ENCODE assay signal across 8 cellular contexts in genomic region chr2:85998071-85998991, GRCh38.
DNase-seq lines count a peak whose midpoint lies in the region; ATAC-seq lines count a peak whose summit lies in the region.

No MANE protein-coding gene starts in this region.

- H3K4me1 ChIP-seq in mucosa of rectum (ENCODE audit: control insufficient read depth in 2 of 2, insufficient read depth in 2 of 2, low read length in 2 of 2), result peaks cover 28 to 31% of the 10 kb centered on the region in 2 donors

- H3K4me3 ChIP-seq in mucosa of rectum (ENCODE audit: low read length in 2 of 2), result peak overlapping the region in 1 of 2 donors; percentile 28

- no peaks in the 10 kb centered on the region for H3K9me3 ChIP-seq in mucosa of rectum (ENCODE audit: control insufficient read depth in 2 of 2, low read length in 2 of 2)

- H3K4me1 Mint-ChIP-seq in stimulated activated naive CD8-positive, alpha-beta T cell treated with anti-CD3 and anti-CD28 coated beads, Interleukin-15, Interleukin-2, amounts not matched to agents 100 ng/mL and 50 ng/mL, for 24 hours (ENCODE audit: low read depth), result peaks cover 75% of the 10 kb centered on the region

- no peak for ATAC-seq in stimulated activated naive CD8-positive, alpha-beta T cell treated with anti-CD3 and anti-CD28 coated beads, Interleukin-15, Interleukin-2, amounts not matched to agents 100 U/mL and 50 U/mL, for 24 hours

- H3K36me3 ChIP-seq in mucosa of rectum (ENCODE audit: control insufficient read depth in 2 of 2, insufficient read depth in 2 of 2, low read length in 2 of 2), result no peaks in the 10 kb centered on the region

- peak overlapping the region; percentile 51 for H3K4me3 Mint-ChIP-seq in stimulated activated naive CD8-positive, alpha-beta T cell treated with anti-CD3 and anti-CD28 coated beads, Interleukin-15, Interleukin-2, amounts not matched to agents 100 ng/mL and 50 ng/mL, for 24 hours

- H3K27me3 Mint-ChIP-seq in stimulated activated naive CD8-positive, alpha-beta T cell treated with anti-CD3 and anti-CD28 coated beads, Interleukin-15, Interleukin-2, amounts not matched to agents 100 ng/mL and 50 ng/mL, for 24 hours, result no peaks in the 10 kb centered on the region

- no peaks in the 10 kb centered on the region for H3K27me3 ChIP-seq in mucosa of rectum (ENCODE audit: control insufficient read depth in 2 of 2, insufficient read depth in 2 of 2, low read length in 2 of 2)

- H3K36me3 Mint-ChIP-seq in stimulated activated naive CD8-positive, alpha-beta T cell treated with anti-CD3 and anti-CD28 coated beads, Interleukin-15, Interleukin-2, amounts not matched to agents 100 ng/mL and 50 ng/mL, for 24 hours (ENCODE audit: low read depth), result no peaks in the 10 kb centered on the region

- H3K9me3 Mint-ChIP-seq in stimulated activated naive CD8-positive, alpha-beta T cell treated with anti-CD3 and anti-CD28 coated beads, Interleukin-15, Interleukin-2, amounts not matched to agents 100 ng/mL and 50 ng/mL, for 24 hours, result peaks cover 3% of the 10 kb centered on the region

- H3K27ac ChIP-seq in caudate nucleus (ENCODE audit: low read depth, low read length) (peak overlapping the region; percentile 63), mucosa of rectum (ENCODE audit: low read depth in 2 of 2, low read length in 2 of 2) (peak overlapping the region; percentile 64 to 80)

- no peak for DNase-seq in stimulated activated naive CD8-positive, alpha-beta T cell treated with anti-CD3 and anti-CD28 coated beads, Interleukin-15, Interleukin-2, amounts not matched to agents 100 U/mL and 50 U/mL, for 24 hours
- peak in 2 of 61 donors; percentile 12 to 14 for DNase-seq in caudate nucleus (lab: John Stamatoyannopoulos, UW)
- DNase-seq in NCI-H146 treated with DMSO at 0.1 percent for 48 hours (lab: John Stamatoyannopoulos, UW; ENCODE audit: unreplicated experiment), result no peak
- no peak for DNase-seq in NAMALWA (ENCODE audit: low spot score)
- no peak for DNase-seq in NCI-H526 treated with DMSO at 0.1 percent for 48 hours (lab: John Stamatoyannopoulos, UW)
- no peak for DNase-seq in GM19238 (ENCODE audit: insufficient read length, low spot score)

- H3K9ac ChIP-seq in mucosa of rectum (ENCODE audit: low read depth in 1 of 2, low read length in 2 of 2), result peak overlapping the region in 1 of 2 donors; percentile 35

- peak overlapping the region; percentile 90 for H3K27ac Mint-ChIP-seq in stimulated activated naive CD8-positive, alpha-beta T cell treated with anti-CD3 and anti-CD28 coated beads, Interleukin-15, Interleukin-2, amounts not matched to agents 100 ng/mL and 50 ng/mL, for 24 hours
